1 cellular context compared by ENCODE assay signal in the genomic region with DNA sequence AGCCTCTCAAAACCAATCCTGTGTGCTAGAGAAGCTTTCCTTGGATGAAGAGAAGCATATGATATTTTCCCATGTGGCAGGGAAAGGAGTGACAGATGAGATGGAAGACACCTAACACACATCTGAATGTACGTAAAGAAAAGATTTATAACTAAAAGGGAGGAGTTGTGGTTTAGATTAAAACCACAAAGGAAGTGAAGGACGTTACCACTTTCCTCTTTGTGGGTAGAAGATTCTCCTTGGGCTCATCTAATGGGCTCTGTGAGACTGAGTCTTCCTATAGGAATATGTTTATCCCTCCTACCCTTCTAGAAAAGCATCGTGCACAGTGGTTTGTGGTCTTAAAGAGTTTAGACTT.
TF ChIP-seq lines count a peak whose summit lies in the region.

No MANE protein-coding gene starts in this region.

TF ChIP-seq in A549, 52 proteins besides CTCF, POLR2A, EP300 and RAD21 (continued from another document):
- no peak for TF ChIP-seq BHLHE40 (IDR thresholded peaks at IDR 0.05; ENCODE audit: low read depth, low read length)
- TF ChIP-seq HOXA7 (CRISPR knock-in tag; IDR thresholded peaks at IDR 0.05) = no peak
- TF ChIP-seq ESRRA (IDR thresholded peaks at IDR 0.05; ENCODE audit: borderline replicate concordance, low read length) = no peak
- TF ChIP-seq, protein P1, sequence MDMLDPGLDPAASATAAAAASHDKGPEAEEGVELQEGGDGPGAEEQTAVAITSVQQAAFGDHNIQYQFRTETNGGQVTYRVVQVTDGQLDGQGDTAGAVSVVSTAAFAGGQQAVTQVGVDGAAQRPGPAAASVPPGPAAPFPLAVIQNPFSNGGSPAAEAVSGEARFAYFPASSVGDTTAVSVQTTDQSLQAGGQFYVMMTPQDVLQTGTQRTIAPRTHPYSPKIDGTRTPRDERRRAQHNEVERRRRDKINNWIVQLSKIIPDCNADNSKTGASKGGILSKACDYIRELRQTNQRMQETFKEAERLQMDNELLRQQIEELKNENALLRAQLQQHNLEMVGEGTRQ (IDR thresholded peaks at IDR 0.05) = no peak
TF ChIP-seq in A549: peak in this region for 0.
